1 cellular context compared by ENCODE assay signal in genomic region chr18:77980275-77980674, GRCh38.
TF ChIP-seq lines count a peak whose summit lies in the region.

No MANE protein-coding gene starts in this region.

TF ChIP-seq in K562, 482 proteins besides CTCF, POLR2A, EP300 and RAD21 (continued from another document):
- TF ChIP-seq ZNF318 (IDR thresholded peaks at IDR 0.05; ENCODE audit: borderline replicate concordance in 1 of 2, low read depth in 1 of 2) = no peak
- TF ChIP-seq MLX (CRISPR knock-in tag; conservative IDR thresholded peaks at IDR 0.05) = no peak
- no peak for TF ChIP-seq ZNF551 (CRISPR knock-in tag; IDR thresholded peaks at IDR 0.05)
- TF ChIP-seq, protein P1, sequence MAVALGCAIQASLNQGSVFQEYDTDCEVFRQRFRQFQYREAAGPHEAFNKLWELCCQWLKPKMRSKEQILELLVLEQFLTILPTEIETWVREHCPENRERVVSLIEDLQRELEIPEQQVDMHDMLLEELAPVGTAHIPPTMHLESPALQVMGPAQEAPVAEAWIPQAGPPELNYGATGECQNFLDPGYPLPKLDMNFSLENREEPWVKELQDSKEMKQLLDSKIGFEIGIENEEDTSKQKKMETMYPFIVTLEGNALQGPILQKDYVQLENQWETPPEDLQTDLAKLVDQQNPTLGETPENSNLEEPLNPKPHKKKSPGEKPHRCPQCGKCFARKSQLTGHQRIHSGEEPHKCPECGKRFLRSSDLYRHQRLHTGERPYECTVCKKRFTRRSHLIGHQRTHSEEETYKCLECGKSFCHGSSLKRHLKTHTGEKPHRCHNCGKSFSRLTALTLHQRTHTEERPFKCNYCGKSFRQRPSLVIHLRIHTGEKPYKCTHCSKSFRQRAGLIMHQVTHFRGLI (CRISPR knock-in tag; IDR thresholded peaks at IDR 0.05) = no peak
- TF ChIP-seq DIDO1 (tag; IDR thresholded peaks at IDR 0.05; ENCODE audit: low read depth) = no peak
- no peak for TF ChIP-seq MYC (IDR thresholded peaks at IDR 0.05; ENCODE audit: low read depth, low read length)
- no peak for TF ChIP-seq MYC (CRISPR knock-in tag; IDR thresholded peaks at IDR 0.05; ENCODE audit: borderline replicate concordance, low read depth)
- TF ChIP-seq, protein P2, sequence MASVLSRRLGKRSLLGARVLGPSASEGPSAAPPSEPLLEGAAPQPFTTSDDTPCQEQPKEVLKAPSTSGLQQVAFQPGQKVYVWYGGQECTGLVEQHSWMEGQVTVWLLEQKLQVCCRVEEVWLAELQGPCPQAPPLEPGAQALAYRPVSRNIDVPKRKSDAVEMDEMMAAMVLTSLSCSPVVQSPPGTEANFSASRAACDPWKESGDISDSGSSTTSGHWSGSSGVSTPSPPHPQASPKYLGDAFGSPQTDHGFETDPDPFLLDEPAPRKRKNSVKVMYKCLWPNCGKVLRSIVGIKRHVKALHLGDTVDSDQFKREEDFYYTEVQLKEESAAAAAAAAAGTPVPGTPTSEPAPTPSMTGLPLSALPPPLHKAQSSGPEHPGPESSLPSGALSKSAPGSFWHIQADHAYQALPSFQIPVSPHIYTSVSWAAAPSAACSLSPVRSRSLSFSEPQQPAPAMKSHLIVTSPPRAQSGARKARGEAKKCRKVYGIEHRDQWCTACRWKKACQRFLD (CRISPR knock-in tag; IDR thresholded peaks at IDR 0.05) = no peak
